In the genomic region with DNA sequence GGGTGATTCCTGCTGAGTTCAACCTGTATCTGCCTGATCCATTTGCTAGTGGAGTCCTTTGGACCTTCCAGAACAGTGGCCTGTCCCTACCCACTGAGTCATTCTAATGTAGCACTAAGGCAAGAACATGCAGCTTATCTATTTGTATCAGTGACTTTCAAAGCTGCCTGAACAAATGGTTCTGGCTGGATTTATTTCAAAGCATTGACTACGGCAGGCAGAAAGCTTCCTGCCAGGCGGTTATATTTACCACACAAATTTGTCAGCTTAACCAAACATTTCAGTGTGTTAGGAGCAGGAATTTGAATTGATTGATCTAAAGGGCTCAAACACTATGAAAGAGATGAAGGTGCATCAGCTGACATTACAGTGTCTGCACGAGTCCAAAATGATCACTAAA, we compare ENCODE assay signal across 30 cellular contexts.
"Had no signal": no experiment of that assay in that cellular context is flagged by ENCODE, and none has a peak within 500 bp of the region (broad histone marks: within the 10 kb centered on the region; RNA-seq: fewer than 3 reads in every experiment).

No MANE protein-coding gene starts in this region.

- H3K4me1 ChIP-seq: gastrocnemius medialis, heart left ventricle, neural progenitor cell, parathyroid adenoma, right atrium auricular region had no signal

- H3K27ac ChIP-seq: dorsolateral prefrontal cortex, gastrocnemius medialis, heart left ventricle, lower lobe of right lung, neural progenitor cell, parathyroid adenoma, right atrium auricular region, thyroid gland had no signal

- H3K36me3 Mint-ChIP-seq: immature natural killer cell; naive B cell; natural killer cell treated with Interleukin-12 subunit alpha and Interleukin-12 subunit beta and Interleukin-15 and Interleukin-18, amount 100 ng/mL, for 72 hours; neural progenitor cell had no signal

- H3K27ac Mint-ChIP-seq: immature natural killer cell; naive B cell; natural killer cell treated with Interleukin-12 subunit alpha and Interleukin-12 subunit beta and Interleukin-15 and Interleukin-18, amount 100 ng/mL, for 72 hours; neural progenitor cell; progenitor cell of endocrine pancreas; stimulated activated naive CD8-positive, alpha-beta T cell treated with anti-CD3 and anti-CD28 coated beads, Interleukin-15, amount 100 ng/mL, for 72 hours had no signal

- H3K4me3 Mint-ChIP-seq: immature natural killer cell; naive B cell; natural killer cell treated with Interleukin-12 subunit alpha and Interleukin-12 subunit beta and Interleukin-15 and Interleukin-18, amount 100 ng/mL, for 72 hours; neural progenitor cell; stimulated activated naive CD8-positive, alpha-beta T cell treated with anti-CD3 and anti-CD28 coated beads, Interleukin-15, amount 100 ng/mL, for 72 hours had no signal

- H3K79me2 ChIP-seq: parathyroid adenoma had no signal

- ATAC-seq: gastrocnemius medialis; heart left ventricle; left colon; left ventricle myocardium superior; lower lobe of right lung; mucosa of descending colon; natural killer cell treated with Interleukin-12 subunit alpha and Interleukin-12 subunit beta and Interleukin-15 and Interleukin-18, amount 100 ng/mL, for 72 hours; sciatic nerve; stimulated activated naive CD8-positive, alpha-beta T cell treated with anti-CD3 and anti-CD28 coated beads, Interleukin-15, amount 100 ng/mL, for 72 hours had no signal

- H3K9me3 Mint-ChIP-seq: neural progenitor cell had no signal

- FAIRE-seq: colon had no signal

- H3K27me3 Mint-ChIP-seq: naive B cell; natural killer cell treated with Interleukin-12 subunit alpha and Interleukin-12 subunit beta and Interleukin-15 and Interleukin-18, amount 100 ng/mL, for 72 hours had no signal

- H3K4me1 Mint-ChIP-seq: immature natural killer cell; naive B cell; neural progenitor cell; stimulated activated naive CD8-positive, alpha-beta T cell treated with anti-CD3 and anti-CD28 coated beads, Interleukin-15, amount 100 ng/mL, for 72 hours had no signal

- H3K27me3 ChIP-seq: gastrocnemius medialis, heart left ventricle, neural progenitor cell, right atrium auricular region, thyroid gland had no signal

- H3K9me3 ChIP-seq: gastrocnemius medialis, heart left ventricle, lower lobe of right lung, mucosa of descending colon, right atrium auricular region, thyroid gland had no signal

- H3K4me2 ChIP-seq: neural progenitor cell, smooth muscle cell had no signal

- H3K9ac ChIP-seq: neural progenitor cell, parathyroid adenoma had no signal

- H2AFZ ChIP-seq: neural progenitor cell, parathyroid adenoma had no signal

- H3K36me3 ChIP-seq: gastrocnemius medialis, heart left ventricle, lower lobe of right lung, neural progenitor cell, right atrium auricular region, thyroid gland had no signal

- H3K4me3 ChIP-seq: dorsolateral prefrontal cortex, gastrocnemius medialis, heart left ventricle, lower lobe of right lung, mucosa of descending colon, neural progenitor cell, right atrium auricular region, smooth muscle cell, thyroid gland had no signal

- DNase-seq: dorsolateral prefrontal cortex; effector CD4-positive, alpha-beta T cell; foreskin fibroblast; gastrocnemius medialis; heart left ventricle; hypothalamus; immature natural killer cell; islet precursor cell; kidney glomerular epithelial cell; left colon; left ventricle myocardium superior; lower lobe of right lung; mucosa of descending colon; naive B cell; stimulated activated CD4-positive, alpha-beta T cell treated with anti-CD3 and anti-CD28 coated beads, Interleukin-12 subunit alpha, Interleukin-12 subunit beta, amount 100 ng/mL, for 4 hours; stimulated activated CD4-positive, alpha-beta T cell treated with anti-CD3 and anti-CD28 coated beads, Interleukin-1b, Interleukin-23, amount 100 ng/mL, for 48 hours; stimulated activated CD4-positive, alpha-beta T cell treated with anti-CD3 and anti-CD28 coated beads, Interleukin-4, amount 100 ng/mL, for 1 hour; stimulated activated CD8-positive, alpha-beta memory T cell treated with anti-CD3 and anti-CD28 coated beads, Interleukin-4, amount 100 ng/mL, for 48 hours; stimulated activated naive CD4-positive, alpha-beta T cell; stimulated activated naive CD8-positive, alpha-beta T cell treated with anti-CD3 and anti-CD28 coated beads, Interleukin-15, amount 100 ng/mL, for 72 hours; thyroid gland; trophoblast cell had no signal
